34 cellular contexts compared by ENCODE assay signal in the genomic region with DNA sequence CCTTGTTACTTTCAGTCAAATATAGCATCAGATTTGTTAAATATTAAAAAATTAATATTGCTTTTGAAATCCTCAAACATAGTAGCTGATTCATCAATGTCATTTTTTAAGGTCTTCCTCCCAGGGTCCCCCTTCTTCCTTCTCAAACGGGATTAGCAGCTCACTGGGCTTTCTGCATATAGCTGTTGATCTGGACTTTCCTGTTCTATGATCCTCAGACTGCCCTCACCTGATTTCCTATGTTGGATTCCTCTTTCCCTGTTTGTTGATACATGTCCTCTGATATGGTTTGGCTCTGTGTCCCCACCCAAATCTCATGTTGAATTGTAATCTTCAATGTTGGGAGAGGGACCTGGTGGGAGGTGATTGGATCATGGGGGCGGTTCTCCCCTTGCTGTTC. TPM values are rescaled to one million over a fixed set of nuclear protein-coding genes. Genes with fewer than 3 reads are reported as not detected.
"Had no signal": no experiment of that assay in that cellular context is flagged by ENCODE, and none has a peak within 500 bp of the region (broad histone marks: within the 10 kb centered on the region; RNA-seq: fewer than 3 reads in every experiment).

No MANE protein-coding gene starts in this region.

- H3K4me1 ChIP-seq: colonic mucosa, esophagus squamous epithelium, gastrocnemius medialis, heart right ventricle, left lung, lower lobe of right lung had no signal

- H3K36me3 Mint-ChIP-seq: mesothelial cell of epicardium; naive B cell; naive thymus-derived CD8-positive, alpha-beta T cell had no signal

- DNase-seq: colonic mucosa; cortex of kidney; effector CD8-positive, alpha-beta T cell; effector memory CD8-positive, alpha-beta T cell; endodermal cell; esophagus squamous epithelium; foreskin fibroblast; foreskin melanocyte; gastrocnemius medialis; glutamatergic neuron; head of caudate nucleus; heart right ventricle; hippocampal formation; left cardiac atrium; left lung; left ventricle myocardium superior; lower lobe of right lung; mesenchymal stem cell; mucosa of descending colon; naive B cell; naive thymus-derived CD8-positive, alpha-beta T cell had no signal

- H3K9me3 Mint-ChIP-seq: effector memory CD8-positive, alpha-beta T cell; endodermal cell; mesothelial cell of epicardium; naive B cell; naive thymus-derived CD8-positive, alpha-beta T cell had no signal

- H3K4me3 Mint-ChIP-seq: dendritic cell treated with granulocyte-macrophage colony-stimulating factor and Interleukin-4, amounts not matched to agents 40 ng/mL and 50 ng/mL, for 4 days; effector memory CD8-positive, alpha-beta T cell; endodermal cell; mesothelial cell of epicardium; naive B cell; naive thymus-derived CD8-positive, alpha-beta T cell had no signal

- H3K27ac ChIP-seq: colonic mucosa, esophagus squamous epithelium, gastrocnemius medialis, heart right ventricle, left lung, lower lobe of right lung had no signal

- H3K4me1 Mint-ChIP-seq: naive B cell; naive thymus-derived CD8-positive, alpha-beta T cell had no signal

- ATAC-seq: effector memory CD8-positive, alpha-beta T cell; gastrocnemius medialis; heart right ventricle; left cardiac atrium; left lung; left ventricle myocardium superior; lower lobe of right lung; mucosa of descending colon; naive thymus-derived CD8-positive, alpha-beta T cell had no signal

- H3K27ac Mint-ChIP-seq: dendritic cell treated with granulocyte-macrophage colony-stimulating factor and Interleukin-4, amounts not matched to agents 40 ng/mL and 50 ng/mL, for 4 days; effector memory CD8-positive, alpha-beta T cell; endodermal cell; mesothelial cell of epicardium; naive B cell had no signal

- H3K27me3 ChIP-seq: colonic mucosa, esophagus squamous epithelium, gastrocnemius medialis, heart right ventricle, left lung had no signal

- H3K4me3 ChIP-seq: colonic mucosa, esophagus squamous epithelium, gastrocnemius medialis, heart right ventricle, left lung, lower lobe of right lung, mucosa of descending colon had no signal

- H3K36me3 ChIP-seq: colonic mucosa, esophagus squamous epithelium, gastrocnemius medialis, heart right ventricle, left lung, lower lobe of right lung had no signal

- FAIRE-seq: endometrium, islet of Langerhans, keratinocyte had no signal

- H3K27me3 Mint-ChIP-seq: dendritic cell treated with granulocyte-macrophage colony-stimulating factor and Interleukin-4, amounts not matched to agents 40 ng/mL and 50 ng/mL, for 4 days had no signal

RNA-seq across cellular contexts. Expression of a gene that starts 5.8 kb away (rescaled TPM):
- total RNA-seq: colonic mucosa; dermis microvascular lymphatic vessel endothelial cell; endodermal cell; esophagus squamous epithelium; gastrocnemius medialis; glomerular endothelial cell; kidney epithelial cell; left cardiac atrium; left lung; lower leg skin; lower lobe of right lung; lung microvascular endothelial cell; mesenteric fat pad; mesothelial cell of epicardium; mucosa of descending colon; myocyte; naive thymus-derived CD8-positive, alpha-beta T cell had no signal
- polyA plus RNA-seq: esophagus; heart right ventricle; naive thymus-derived CD8-positive, alpha-beta T cell had no signal
